ENCODE assay signal across 19 cellular contexts in the genomic region with DNA sequence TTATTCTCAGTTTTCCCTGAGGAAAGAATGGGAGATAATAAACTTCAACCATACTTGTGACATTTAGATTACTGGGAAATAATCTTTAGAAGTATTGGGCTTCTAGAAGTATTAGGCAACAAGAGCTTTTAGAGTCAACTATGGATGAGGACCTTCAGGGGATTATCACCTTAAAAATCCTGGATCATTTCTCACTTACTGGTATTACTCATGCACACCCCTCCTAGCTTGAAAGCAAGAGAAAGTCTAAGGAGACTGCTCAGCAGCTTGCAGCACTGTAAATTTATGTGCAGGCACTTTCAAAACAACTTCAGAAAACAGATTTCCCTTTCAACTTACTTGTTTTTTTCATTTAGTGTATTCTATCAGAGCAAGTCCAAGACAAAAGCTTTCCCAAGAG.
"Had no signal": no experiment of that assay in that cellular context is flagged by ENCODE, and none has a peak within 500 bp of the region (broad histone marks: within the 10 kb centered on the region; RNA-seq: fewer than 3 reads in every experiment).

No MANE protein-coding gene starts in this region.

- H3K27me3 Mint-ChIP-seq: stimulated activated memory B cell treated with anti-CD40 and anti-IgM and Interleukin-4, amounts not matched to agents 10 μg/mL and 1 μg/mL and 100 μg/mL, for 72 hours; stimulated activated naive CD8-positive, alpha-beta T cell treated with anti-CD3 and anti-CD28 coated beads, Interleukin-15, Interleukin-2, amounts not matched to agents 100 ng/mL and 50 ng/mL, for 24 hours had no signal

- ATAC-seq: gastroesophageal sphincter; left colon; natural killer cell; pancreas; right cardiac atrium; stimulated activated memory B cell treated with anti-CD40 and anti-IgM and Interleukin-4, amounts not matched to agents 10 μg/mL and 1 μg/mL and 100 μg/mL, for 72 hours had no signal

- H3K36me3 Mint-ChIP-seq: mesothelial cell of epicardium; natural killer cell; stimulated activated memory B cell treated with anti-CD40 and anti-IgM and Interleukin-4, amounts not matched to agents 10 μg/mL and 1 μg/mL and 100 μg/mL, for 72 hours had no signal

- H3K9me3 Mint-ChIP-seq: mesothelial cell of epicardium; stimulated activated memory B cell treated with anti-CD40 and anti-IgM and Interleukin-4, amounts not matched to agents 10 μg/mL and 1 μg/mL and 100 μg/mL, for 72 hours had no signal

- H3K4me3 ChIP-seq: esophagus muscularis mucosa, gastroesophageal sphincter, pancreas, tibial artery, upper lobe of left lung, uterus had no signal

- H3K4me3 Mint-ChIP-seq: mesothelial cell of epicardium; natural killer cell; stimulated activated memory B cell treated with anti-CD40 and anti-IgM and Interleukin-4, amounts not matched to agents 10 μg/mL and 1 μg/mL and 100 μg/mL, for 72 hours; stimulated activated naive CD8-positive, alpha-beta T cell treated with anti-CD3 and anti-CD28 coated beads, Interleukin-15, Interleukin-2, amounts not matched to agents 100 ng/mL and 50 ng/mL, for 24 hours had no signal

- DNase-seq: effector memory CD4-positive, alpha-beta T cell; foreskin fibroblast; hippocampal formation; left colon; mammary epithelial cell; natural killer cell; occipital lobe; pancreas; right cardiac atrium; stimulated activated CD4-positive, alpha-beta T cell treated with anti-CD3 and anti-CD28 coated beads, Interleukin-4, amount 100 ng/mL, for 24 hours; tibial artery; upper lobe of left lung; uterus had no signal

- H3K4me1 Mint-ChIP-seq: natural killer cell; stimulated activated memory B cell treated with anti-CD40 and anti-IgM and Interleukin-4, amounts not matched to agents 10 μg/mL and 1 μg/mL and 100 μg/mL, for 72 hours had no signal

- H3K27ac Mint-ChIP-seq: natural killer cell; progenitor cell of endocrine pancreas; stimulated activated memory B cell treated with anti-CD40 and anti-IgM and Interleukin-4, amounts not matched to agents 10 μg/mL and 1 μg/mL and 100 μg/mL, for 72 hours; stimulated activated naive CD8-positive, alpha-beta T cell treated with anti-CD3 and anti-CD28 coated beads, Interleukin-15, Interleukin-2, amounts not matched to agents 100 ng/mL and 50 ng/mL, for 24 hours had no signal
